Comparison of ENCODE assay signal across 19 cellular contexts in the genomic region with DNA sequence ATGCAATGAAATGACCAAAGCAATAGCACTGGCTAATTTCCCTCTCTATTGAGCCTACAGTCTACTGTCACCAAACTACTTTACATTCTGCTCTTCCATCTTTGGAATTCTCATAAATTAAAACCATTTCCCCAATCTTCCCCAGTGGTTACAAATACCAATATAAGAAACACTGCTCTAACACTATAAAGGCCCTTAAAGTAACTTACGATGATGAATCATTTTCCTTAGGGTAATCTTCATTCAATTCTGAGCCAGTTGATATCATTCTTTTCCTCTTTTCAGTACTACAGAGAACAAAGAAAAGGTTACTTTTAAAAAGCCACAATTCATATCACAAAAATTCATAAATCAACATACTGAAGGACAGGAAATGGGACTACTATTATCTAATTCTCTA. TPM values are rescaled to one million over a fixed set of nuclear protein-coding genes. Genes with fewer than 3 reads are reported as not detected.
DNase-seq lines count a peak whose midpoint lies in the region; ATAC-seq and TF ChIP-seq lines count a peak whose summit lies in the region.
"Had no signal": no experiment of that assay in that cellular context is flagged by ENCODE, and none has a peak within 500 bp of the region (broad histone marks: within the 10 kb centered on the region; RNA-seq: fewer than 3 reads in every experiment).

No MANE protein-coding gene starts in this region.

- BruUV-seq in A673 (replicated peaks; lab: Mats Ljungman, UMichigan), result no TSS peak

- H3K4me3 ChIP-seq in A673 (ENCODE audit: low read depth, low read length, poor library complexity, severe bottlenecking) (no peak overlapping the region), SK-N-MC (no peak overlapping the region)
- H3K4me3 ChIP-seq: A549, BLaER1 had no signal

- H3K36me3 Mint-ChIP-seq in activated naive CD8-positive, alpha-beta T cell, result peaks cover 12% of the 10 kb centered on the region
- H3K36me3 Mint-ChIP-seq in activated naive CD8-positive, alpha-beta T cell treated with anti-CD3 and anti-CD28 coated beads, Interleukin-2, amount 50 U/mL, for 24 hours (ENCODE audit: low read depth), result peaks cover 54% of the 10 kb centered on the region
- peaks cover 33% of the 10 kb centered on the region for H3K36me3 Mint-ChIP-seq in mesothelial cell of epicardium

- DNase-seq in activated naive CD8-positive, alpha-beta T cell treated with anti-CD3 and anti-CD28 coated beads, Interleukin-2, amount 50 U/mL, for 24 hours, result no peak
- DNase-seq in A673 (ENCODE audit: low spot score) (peak; percentile 61), SK-N-MC (ENCODE audit: low read depth, low spot score) (no peak), dermis blood vessel endothelial cell (peak; percentile 16), mesothelial cell of epicardium (ENCODE audit: low spot score in 2 of 2, unreplicated experiment in 2 of 2) (no peak), C1 segment of cervical spinal cord (lab: John Stamatoyannopoulos, UW) (no peak)
- DNase-seq: ACHN; BE2C; Caco-2; Calu3; CD4-positive, alpha-beta T cell; CD8-positive, alpha-beta T cell; DMS79 treated with DMSO at 0.1 percent for 48 hours; GF-D8 had no signal

- intact Hi-C loops in A673 (cut with micrococcal nuclease; ENCODE audit: unreplicated experiment), result no loop called here

- POLR2A ChIA-PET in A673 (lab: Charles Lee; ENCODE audit: low non-redundant PET), result no interaction called here

- no peak for ATAC-seq in activated naive CD8-positive, alpha-beta T cell treated with anti-CD3 and anti-CD28 coated beads, Interleukin-2, amount 50 U/mL, for 24 hours
- ATAC-seq: A549; CD8-positive, alpha-beta T cell had no signal

- no peaks in the 10 kb centered on the region for H3K9me3 Mint-ChIP-seq in activated naive CD8-positive, alpha-beta T cell (ENCODE audit: low read depth)
- H3K9me3 Mint-ChIP-seq in activated naive CD8-positive, alpha-beta T cell treated with anti-CD3 and anti-CD28 coated beads, Interleukin-2, amount 50 U/mL, for 24 hours, result no peaks in the 10 kb centered on the region
- no peaks in the 10 kb centered on the region for H3K9me3 Mint-ChIP-seq in mesothelial cell of epicardium
- H3K9me3 Mint-ChIP-seq: CD4-positive, alpha-beta T cell; CD8-positive, alpha-beta T cell had no signal

- H3K27me3 ChIP-seq in A673 (replicated peaks; ENCODE audit: insufficient read depth, low read depth, low read length, poor library complexity), result no peaks in the 10 kb centered on the region
- H3K27me3 ChIP-seq: BE2C, BLaER1 had no signal

- peak overlapping the region; percentile 41 for H3K27ac Mint-ChIP-seq in activated naive CD8-positive, alpha-beta T cell
- H3K27ac Mint-ChIP-seq in activated naive CD8-positive, alpha-beta T cell treated with anti-CD3 and anti-CD28 coated beads, Interleukin-2, amount 50 U/mL, for 24 hours, result no peak overlapping the region
- no peak overlapping the region for H3K27ac Mint-ChIP-seq in mesothelial cell of epicardium
- H3K27ac Mint-ChIP-seq: CD4-positive, alpha-beta T cell; CD8-positive, alpha-beta T cell had no signal

- no peak overlapping the region for H3K9ac ChIP-seq in SK-N-MC (ENCODE audit: insufficient read length)
- H3K9ac ChIP-seq: BLaER1 had no signal

- no peaks in the 10 kb centered on the region for H3K9me3 ChIP-seq in A673 (ENCODE audit: low read depth, low read length, poor library complexity, severe bottlenecking)
- no peaks in the 10 kb centered on the region for H3K9me3 ChIP-seq in SK-N-MC (ENCODE audit: low read depth, low read length)
- H3K9me3 ChIP-seq: A549, BE2C, BLaER1, Caco-2 had no signal

- H3K4me3 Mint-ChIP-seq in activated naive CD8-positive, alpha-beta T cell, result no peak overlapping the region
- no peak overlapping the region for H3K4me3 Mint-ChIP-seq in activated naive CD8-positive, alpha-beta T cell treated with anti-CD3 and anti-CD28 coated beads, Interleukin-2, amount 50 U/mL, for 24 hours
- H3K4me3 Mint-ChIP-seq in mesothelial cell of epicardium, result no peak overlapping the region
- H3K4me3 Mint-ChIP-seq: CD4-positive, alpha-beta T cell; CD8-positive, alpha-beta T cell had no signal

- H3K27ac ChIP-seq in A673 (ENCODE audit: low read depth, low read length, poor library complexity, severe bottlenecking), result peak overlapping the region; percentile 18
- 0 out of 2 replicates have a peak overlapping the region, but pooled peaks have one; percentile 26 for H3K27ac ChIP-seq in SK-N-MC
- H3K27ac ChIP-seq: 22Rv1, A549, BLaER1, C4-2B had no signal

- peaks cover 82% of the 10 kb centered on the region for H3K36me3 ChIP-seq in A673 (ENCODE audit: insufficient read depth, low read length, poor library complexity, severe bottlenecking)
- H3K36me3 ChIP-seq in SK-N-MC (ENCODE audit: insufficient read depth, low read length), result peaks cover 71% of the 10 kb centered on the region

- no peaks in the 10 kb centered on the region for H3K27me3 Mint-ChIP-seq in activated naive CD8-positive, alpha-beta T cell
- no peaks in the 10 kb centered on the region for H3K27me3 Mint-ChIP-seq in activated naive CD8-positive, alpha-beta T cell treated with anti-CD3 and anti-CD28 coated beads, Interleukin-2, amount 50 U/mL, for 24 hours
- H3K27me3 Mint-ChIP-seq in mesothelial cell of epicardium (ENCODE audit: low read depth), result no peaks in the 10 kb centered on the region
- H3K27me3 Mint-ChIP-seq: CD4-positive, alpha-beta T cell had no signal

- H3K4me1 ChIP-seq in A673 (ENCODE audit: insufficient read depth, low read length, poor library complexity, severe bottlenecking), result no peaks in the 10 kb centered on the region
- H3K4me1 ChIP-seq: A549, BE2C, BLaER1, Caco-2 had no signal

- no peak for TF ChIP-seq CTCF in A673 (conservative IDR thresholded peaks at IDR 0.05; ENCODE audit: low read depth, low read length)
- no peak for TF ChIP-seq CTCF in mesothelial cell of epicardium (IDR thresholded peaks at IDR 0.05; ENCODE audit: unreplicated experiment)

- H3K4me1 Mint-ChIP-seq in activated naive CD8-positive, alpha-beta T cell (ENCODE audit: low read depth), result no peaks in the 10 kb centered on the region
- peaks cover 13% of the 10 kb centered on the region for H3K4me1 Mint-ChIP-seq in activated naive CD8-positive, alpha-beta T cell treated with anti-CD3 and anti-CD28 coated beads, Interleukin-2, amount 50 U/mL, for 24 hours
- no peaks in the 10 kb centered on the region for H3K4me1 Mint-ChIP-seq in mesothelial cell of epicardium

- CTCF ChIA-PET in A673 (lab: Charles Lee), result no interaction called here

RNA-seq across cellular contexts. Expression of gene USP37, which starts 22.1 kb away (rescaled TPM):
- total RNA-seq in A673 (2021) (31.0 and 33.2 TPM in 2 replicates), dermis blood vessel endothelial cell (15.0 and 19.4 TPM in 2 replicates), mesothelial cell of epicardium (17.8 to 20.0 TPM (median 19.4 TPM) in 3 replicates)

RNA-seq across cellular contexts. Expression of gene CNOT9, which starts 22.6 kb away (rescaled TPM):
- 89.5 and 92.3 TPM in 2 replicates for total RNA-seq in A673 (2021)
- total RNA-seq in dermis blood vessel endothelial cell, result 56.4 and 57.3 TPM in 2 replicates
- 54.5 to 57.4 TPM (median 57.0 TPM) in 3 replicates for total RNA-seq in mesothelial cell of epicardium

Comparison
In these comparisons a context has a peak if more than half of its experiments do, and no peak if none do; other contexts are left out.
1. DNase-seq: peak in A673 (single experiment) and dermis blood vessel endothelial cell (single experiment); none in activated naive CD8-positive, alpha-beta T cell treated with anti-CD3 and anti-CD28 coated beads, Interleukin-2, amount 50 U/mL, for 24 hours (single experiment), SK-N-MC (single experiment), mesothelial cell of epicardium (0 of 2) and C1 segment of cervical spinal cord (0 of 14).